In genomic region chr19:49660338-49660961, GRCh38 we compare ENCODE assay signal across 18 cellular contexts. TPM values are rescaled to one million over a fixed set of nuclear protein-coding genes. Genes with fewer than 3 reads are reported as not detected.
A peak's percentile ranks its signal among the peaks of the same experiment; 100 is the strongest.
DNase-seq lines count a peak whose midpoint lies in the region; ATAC-seq and TF ChIP-seq lines count a peak whose summit lies in the region.
"Had no signal": no experiment of that assay in that cellular context is flagged by ENCODE, and none has a peak within 500 bp of the region (broad histone marks: within the 10 kb centered on the region; RNA-seq: fewer than 3 reads in every experiment).

No MANE protein-coding gene starts in this region.

- WGBS in endodermal cell (ENCODE audit: insufficient coverage in 1 of 2, insufficient read length in 1 of 2), 2 experiments: 94 to 95% methylated on average over 7 to 15 of the region's 15 CpGs
- WGBS in aorta, 2 donors: 82 to 83% methylated on average over 15 of the region's 15 CpGs

- no peaks in the 10 kb centered on the region for H3K9me3 ChIP-seq in CD4-positive, alpha-beta memory T cell (ENCODE audit: control insufficient read depth in 1 of 2, low read length in 2 of 2)
- no peaks in the 10 kb centered on the region for H3K9me3 ChIP-seq in effector memory CD4-positive, alpha-beta T cell (ENCODE audit: control insufficient read depth, low read length)
- H3K9me3 ChIP-seq in endodermal cell (ENCODE audit: control insufficient read depth, low read length): peaks cover 10% of the 10 kb centered on the region
- H3K9me3 ChIP-seq in aorta (ENCODE audit: control insufficient read depth, low read length): no peaks in the 10 kb centered on the region
- H3K9me3 ChIP-seq: BE2C had no signal

- no peak overlapping the region for H3K4me3 ChIP-seq in CD4-positive, alpha-beta memory T cell (ENCODE audit: low read length in 2 of 2)
- no peak overlapping the region for H3K4me3 ChIP-seq in effector memory CD4-positive, alpha-beta T cell (ENCODE audit: insufficient read depth, low read depth, low read length, poor library complexity, severe bottlenecking)
- H3K4me3 ChIP-seq in endodermal cell (ENCODE audit: low read length) (no peak overlapping the region), aorta (ENCODE audit: low read length in 2 of 2) (no peak overlapping the region)

- no peak for ATAC-seq in aorta (ENCODE audit: low FRiP score)

- no peak for TF ChIP-seq CTCF in neural crest cell (conservative IDR thresholded peaks at IDR 0.05)
- TF ChIP-seq CTCF in endodermal cell (conservative IDR thresholded peaks at IDR 0.05): no peak
- TF ChIP-seq CTCF in GM10266 (IDR thresholded peaks at IDR 0.05; ENCODE audit: control insufficient read depth, insufficient read depth, low read depth, missing control alignments): no peak

- no peak overlapping the region for H3K9ac ChIP-seq in endodermal cell (ENCODE audit: extremely low read depth, low read length, poor library complexity, severe bottlenecking)

- H3K4me3 Mint-ChIP-seq in activated CD4-positive, alpha-beta T cell treated with anti-CD3 and anti-CD28 coated beads, Interleukin-2, amount 10 ng/mL, durations not matched to agents 7 days and 5 days: no peak overlapping the region
- no peak overlapping the region for H3K4me3 Mint-ChIP-seq in activated CD4-positive, alpha-beta T cell treated with anti-CD3 and anti-CD28 coated beads, Interleukin-2, amount 10 ng/mL, durations not matched to agents 24 days and 14 days
- H3K4me3 Mint-ChIP-seq in CD4-positive, alpha-beta memory T cell: no peak overlapping the region
- H3K4me3 Mint-ChIP-seq in neural crest cell (peak overlapping the region; percentile 61), endodermal cell (no peak overlapping the region)
- H3K4me3 Mint-ChIP-seq: CD8-positive, alpha-beta T cell; HFFc6 had no signal

- POLR2A ChIA-PET in activated CD4-positive, alpha-beta T cell treated with anti-CD3 and anti-CD28 coated beads, Interleukin-2, amount 10 ng/mL, durations not matched to agents 7 days and 5 days (lab: Charles Lee): no interaction called here
- POLR2A ChIA-PET in CD4-positive, alpha-beta memory T cell (lab: Charles Lee; ENCODE audit: partially characterized antibody): interaction anchor here (0.7 to 11.0 kb wide), 6 partner anchors 16 to 80 kb away, joined by 3 to 146 read pairs (median 4); partner anchors contain the start of genes NOSIP, PRMT1, PRRG2 and RRAS

- peak overlapping the region; percentile 46 for H3K27ac Mint-ChIP-seq in activated CD4-positive, alpha-beta T cell treated with anti-CD3 and anti-CD28 coated beads, Interleukin-2, amount 10 ng/mL, durations not matched to agents 7 days and 5 days
- no peak overlapping the region for H3K27ac Mint-ChIP-seq in activated CD4-positive, alpha-beta T cell treated with anti-CD3 and anti-CD28 coated beads, Interleukin-2, amount 10 ng/mL, durations not matched to agents 24 days and 14 days
- H3K27ac Mint-ChIP-seq in CD4-positive, alpha-beta memory T cell: peak overlapping the region in 4 of 7 donors; percentile 46 to 88 (median 63)
- no peak overlapping the region for H3K27ac Mint-ChIP-seq in neural crest cell (ENCODE audit: unreplicated experiment)
- no peak overlapping the region for H3K27ac Mint-ChIP-seq in endodermal cell
- H3K27ac Mint-ChIP-seq: HFFc6 had no signal

- H3K4me1 ChIP-seq in CD4-positive, alpha-beta memory T cell (ENCODE audit: insufficient read depth, low read length): peaks cover 28% of the 10 kb centered on the region
- H3K4me1 ChIP-seq in effector memory CD4-positive, alpha-beta T cell (ENCODE audit: control insufficient read depth, insufficient read depth, low read length, poor library complexity, severe bottlenecking): peaks cover 20% of the 10 kb centered on the region
- no peaks in the 10 kb centered on the region for H3K4me1 ChIP-seq in endodermal cell (ENCODE audit: control insufficient read depth, insufficient read depth, low read length)
- no peaks in the 10 kb centered on the region for H3K4me1 ChIP-seq in aorta (ENCODE audit: control insufficient read depth in 1 of 2, insufficient read depth in 2 of 2, low read length in 2 of 2)
- H3K4me1 ChIP-seq: BE2C had no signal

- intact Hi-C loops in activated CD4-positive, alpha-beta T cell treated with anti-CD3 and anti-CD28 coated beads, Interleukin-2, amount 10 ng/mL, durations not matched to agents 24 days and 14 days (cut with micrococcal nuclease): loop anchor here (10.0 kb wide), 1 partner anchor 1026 kb away; the partner anchor contains the start of gene DBP
- intact Hi-C loops in CD4-positive, alpha-beta memory T cell (cut with micrococcal nuclease): no loop called here
- intact Hi-C loops in aorta (cut with DNase I): no loop called here

- no peaks in the 10 kb centered on the region for H3K27me3 ChIP-seq in CD4-positive, alpha-beta memory T cell (ENCODE audit: insufficient read depth, low read length)
- no peaks in the 10 kb centered on the region for H3K27me3 ChIP-seq in effector memory CD4-positive, alpha-beta T cell (replicated peaks; ENCODE audit: control insufficient read depth, insufficient read depth, low read length, poor library complexity, severe bottlenecking)
- H3K27me3 ChIP-seq in endodermal cell (ENCODE audit: control insufficient read depth, insufficient read depth, low read length, poor library complexity, severe bottlenecking) (no peaks in the 10 kb centered on the region), aorta (ENCODE audit: control insufficient read depth in 1 of 2, insufficient read depth in 2 of 2, low read length in 1 of 2) (no peaks in the 10 kb centered on the region)
- H3K27me3 ChIP-seq: BE2C had no signal

- no peak overlapping the region for H3K27ac ChIP-seq in CD4-positive, alpha-beta memory T cell (ENCODE audit: low read depth, low read length)
- H3K27ac ChIP-seq in effector memory CD4-positive, alpha-beta T cell (ENCODE audit: insufficient read depth, low read length, poor library complexity, severe bottlenecking): peak overlapping the region; percentile 13
- H3K27ac ChIP-seq in endodermal cell (ENCODE audit: low read depth, low read length): no peak overlapping the region
- H3K27ac ChIP-seq in aorta (ENCODE audit: low read depth in 1 of 2, low read length in 2 of 2): no peak overlapping the region

- peaks cover 68% of the 10 kb centered on the region for H3K36me3 ChIP-seq in CD4-positive, alpha-beta memory T cell (ENCODE audit: insufficient read depth, low read length)
- peaks cover 73% of the 10 kb centered on the region for H3K36me3 ChIP-seq in effector memory CD4-positive, alpha-beta T cell (ENCODE audit: control insufficient read depth, insufficient read depth, low read length)
- H3K36me3 ChIP-seq in endodermal cell (ENCODE audit: control insufficient read depth, insufficient read depth, low read length) (peaks cover 70% of the 10 kb centered on the region), aorta (ENCODE audit: control insufficient read depth in 1 of 2, insufficient read depth in 2 of 2, low read length in 1 of 2) (peaks cover 0 to 2% of the 10 kb centered on the region in 2 donors)

- CTCF ChIA-PET in activated CD4-positive, alpha-beta T cell treated with anti-CD3 and anti-CD28 coated beads, Interleukin-2, amount 10 ng/mL, durations not matched to agents 7 days and 5 days (lab: Charles Lee): no interaction called here
- CTCF ChIA-PET in CD4-positive, alpha-beta memory T cell (lab: Charles Lee; ENCODE audit: partially characterized antibody): interaction anchor here (0.6 kb wide), 1 partner anchor 14 kb away, joined by 3 read pairs; no protein-coding TSS in a partner anchor

- H3K9me3 Mint-ChIP-seq in activated CD4-positive, alpha-beta T cell treated with anti-CD3 and anti-CD28 coated beads, Interleukin-2, amount 10 ng/mL, durations not matched to agents 7 days and 5 days: no peaks in the 10 kb centered on the region
- no peaks in the 10 kb centered on the region for H3K9me3 Mint-ChIP-seq in activated CD4-positive, alpha-beta T cell treated with anti-CD3 and anti-CD28 coated beads, Interleukin-2, amount 10 ng/mL, durations not matched to agents 24 days and 14 days
- H3K9me3 Mint-ChIP-seq in CD4-positive, alpha-beta memory T cell: no peaks in the 10 kb centered on the region
- H3K9me3 Mint-ChIP-seq in neural crest cell: no peaks in the 10 kb centered on the region
- peaks cover 9% of the 10 kb centered on the region for H3K9me3 Mint-ChIP-seq in endodermal cell
- H3K9me3 Mint-ChIP-seq: CD8-positive, alpha-beta T cell; HFFc6 had no signal

- peaks cover 21% of the 10 kb centered on the region for H3K4me1 Mint-ChIP-seq in activated CD4-positive, alpha-beta T cell treated with anti-CD3 and anti-CD28 coated beads, Interleukin-2, amount 10 ng/mL, durations not matched to agents 7 days and 5 days
- peaks cover 24% of the 10 kb centered on the region for H3K4me1 Mint-ChIP-seq in activated CD4-positive, alpha-beta T cell treated with anti-CD3 and anti-CD28 coated beads, Interleukin-2, amount 10 ng/mL, durations not matched to agents 24 days and 14 days
- peaks cover 10 to 48% (median 29%) of the 10 kb centered on the region in 4 donors for H3K4me1 Mint-ChIP-seq in CD4-positive, alpha-beta memory T cell
- H3K4me1 Mint-ChIP-seq in neural crest cell (peaks cover 17% of the 10 kb centered on the region), endodermal cell (peaks cover 5% of the 10 kb centered on the region)

- H3K27me3 Mint-ChIP-seq in activated CD4-positive, alpha-beta T cell treated with anti-CD3 and anti-CD28 coated beads, Interleukin-2, amount 10 ng/mL, durations not matched to agents 7 days and 5 days: no peaks in the 10 kb centered on the region
- no peaks in the 10 kb centered on the region for H3K27me3 Mint-ChIP-seq in activated CD4-positive, alpha-beta T cell treated with anti-CD3 and anti-CD28 coated beads, Interleukin-2, amount 10 ng/mL, durations not matched to agents 24 days and 14 days
- no peaks in the 10 kb centered on the region for H3K27me3 Mint-ChIP-seq in CD4-positive, alpha-beta memory T cell
- peaks cover 6% of the 10 kb centered on the region for H3K27me3 Mint-ChIP-seq in neural crest cell (ENCODE audit: low read depth)
- no peaks in the 10 kb centered on the region for H3K27me3 Mint-ChIP-seq in endodermal cell (ENCODE audit: insufficient read depth)

- peaks cover 41% of the 10 kb centered on the region for H3K36me3 Mint-ChIP-seq in activated CD4-positive, alpha-beta T cell treated with anti-CD3 and anti-CD28 coated beads, Interleukin-2, amount 10 ng/mL, durations not matched to agents 7 days and 5 days (ENCODE audit: low read depth)
- peaks cover 47% of the 10 kb centered on the region for H3K36me3 Mint-ChIP-seq in activated CD4-positive, alpha-beta T cell treated with anti-CD3 and anti-CD28 coated beads, Interleukin-2, amount 10 ng/mL, durations not matched to agents 24 days and 14 days (ENCODE audit: low read depth)
- peaks cover 7 to 64% of the 10 kb centered on the region in 2 donors for H3K36me3 Mint-ChIP-seq in CD4-positive, alpha-beta memory T cell
- H3K36me3 Mint-ChIP-seq in neural crest cell (ENCODE audit: low read depth): peaks cover 12% of the 10 kb centered on the region
- peaks cover 70% of the 10 kb centered on the region for H3K36me3 Mint-ChIP-seq in endodermal cell (ENCODE audit: low read depth)

- DNase-seq in activated CD4-positive, alpha-beta T cell treated with anti-CD3 and anti-CD28 coated beads, Interleukin-2, amount 10 ng/mL, durations not matched to agents 7 days and 5 days: no peak
- DNase-seq in activated CD4-positive, alpha-beta T cell treated with anti-CD3 and anti-CD28 coated beads, Interleukin-2, amount 10 ng/mL, durations not matched to agents 24 days and 14 days: no peak
- DNase-seq in CD4-positive, alpha-beta memory T cell: no peak
- DNase-seq in effector memory CD4-positive, alpha-beta T cell: no peak
- DNase-seq in neural crest cell (ENCODE audit: low read depth, low spot score): no peak
- no peak for DNase-seq in endodermal cell
- no peak for DNase-seq in aorta
- no peak for DNase-seq in GM10266 (ENCODE audit: extremely low spot score)
- DNase-seq: KBM-7; NCI-H1105 treated with DMSO at 0.1 percent for 48 hours; NCI-H1694; NCI-H2081 treated with DMSO at 0.1 percent for 48 hours; NCI-H748 treated with DMSO at 0.1 percent for 48 hours; NK-92 treated with Interleukin-12 subunit alpha and Interleukin-12 subunit beta, amount 100 ng/mL, for 24 hours; SIG-M5 had no signal

RNA-seq across cellular contexts. Expression of gene IRF3, which starts 5.2 kb away (rescaled TPM):
- 100 to 1,000 TPM; 157 to 168 TPM for total RNA-seq in activated CD4-positive, alpha-beta T cell treated with anti-CD3 and anti-CD28 coated beads, Interleukin-2, amount 10 ng/mL, durations not matched to agents 7 days and 5 days
- 146 and 151 TPM in 2 replicates for total RNA-seq in activated CD4-positive, alpha-beta T cell treated with anti-CD3 and anti-CD28 coated beads, Interleukin-2, amount 10 ng/mL, durations not matched to agents 24 days and 14 days
- 100 to 1,000 TPM; 366 to 386 TPM for total RNA-seq in CD4-positive, alpha-beta memory T cell
- 10 to 100 TPM; 64.1 to 72.8 TPM for polyA plus RNA-seq in CD4-positive, alpha-beta memory T cell
- 70.0 and 76.0 TPM in 2 replicates for total RNA-seq in neural crest cell
- total RNA-seq in endodermal cell: 100 to 1,000 TPM; 127 to 128 TPM
- polyA plus RNA-seq in endodermal cell (2013, experiment 1 of 2): 58.7 TPM
- 66.6 TPM for polyA plus RNA-seq in endodermal cell (2013, experiment 2 of 2)
- total RNA-seq in aorta: 10 to 100 TPM; 53.7 to 82.7 TPM
- polyA plus RNA-seq in aorta: 100 to 1,000 TPM in 1 of 2 donors, 10 to 100 TPM in 1; 37.8 to 278 TPM

RNA-seq across cellular contexts. Expression of gene BCL2L12, which starts 5.3 kb away (rescaled TPM):
- total RNA-seq in activated CD4-positive, alpha-beta T cell treated with anti-CD3 and anti-CD28 coated beads, Interleukin-2, amount 10 ng/mL, durations not matched to agents 7 days and 5 days: 10 to 100 TPM; 73.9 to 80.7 TPM
- 69.3 and 72.0 TPM in 2 replicates for total RNA-seq in activated CD4-positive, alpha-beta T cell treated with anti-CD3 and anti-CD28 coated beads, Interleukin-2, amount 10 ng/mL, durations not matched to agents 24 days and 14 days
- 10 to 100 TPM; 21.9 to 22.1 TPM for total RNA-seq in CD4-positive, alpha-beta memory T cell
- 10 to 100 TPM; 16.3 to 17.2 TPM for polyA plus RNA-seq in CD4-positive, alpha-beta memory T cell
- total RNA-seq in neural crest cell (92.4 and 99.5 TPM in 2 replicates), endodermal cell (100 to 1,000 TPM in 1 of 2 donors, 10 to 100 TPM in 1; 91.8 to 101 TPM), aorta (10 to 100 TPM in 1 of 2 donors, 1 to 10 TPM in 1; 9.9 to 14.0 TPM)
- 81.0 TPM for polyA plus RNA-seq in endodermal cell (2013, experiment 1 of 2)
- 68.6 TPM for polyA plus RNA-seq in endodermal cell (2013, experiment 2 of 2)
- 10 to 100 TPM in 1 of 2 donors, 1 to 10 TPM in 1; 5.8 to 16.4 TPM for polyA plus RNA-seq in aorta

RNA-seq across cellular contexts. Expression of gene PRMT1, which starts 16.6 kb away (rescaled TPM):
- total RNA-seq in activated CD4-positive, alpha-beta T cell treated with anti-CD3 and anti-CD28 coated beads, Interleukin-2, amount 10 ng/mL, durations not matched to agents 7 days and 5 days: 100 to 1,000 TPM; 125 to 130 TPM
- 510 and 512 TPM in 2 replicates for total RNA-seq in activated CD4-positive, alpha-beta T cell treated with anti-CD3 and anti-CD28 coated beads, Interleukin-2, amount 10 ng/mL, durations not matched to agents 24 days and 14 days
- 10 to 100 TPM; 76.6 to 92.9 TPM for total RNA-seq in CD4-positive, alpha-beta memory T cell
- polyA plus RNA-seq in CD4-positive, alpha-beta memory T cell: 100 to 1,000 TPM; 140 to 213 TPM
- total RNA-seq in neural crest cell: 454 and 470 TPM in 2 replicates
- 100 to 1,000 TPM; 343 to 362 TPM for total RNA-seq in endodermal cell
- 417 TPM for polyA plus RNA-seq in endodermal cell (2013, experiment 1 of 2)
- 408 TPM for polyA plus RNA-seq in endodermal cell (2013, experiment 2 of 2)
- 10 to 100 TPM; 76.5 to 88.3 TPM for total RNA-seq in aorta
- 100 to 1,000 TPM in 1 of 2 donors, 10 to 100 TPM in 1; 68.5 to 110 TPM for polyA plus RNA-seq in aorta

RNA-seq across cellular contexts. Expression of gene SCAF1, which starts 18.4 kb away (rescaled TPM):
- 10 to 100 TPM; 48.1 to 59.9 TPM for total RNA-seq in activated CD4-positive, alpha-beta T cell treated with anti-CD3 and anti-CD28 coated beads, Interleukin-2, amount 10 ng/mL, durations not matched to agents 7 days and 5 days
- 75.0 and 84.9 TPM in 2 replicates for total RNA-seq in activated CD4-positive, alpha-beta T cell treated with anti-CD3 and anti-CD28 coated beads, Interleukin-2, amount 10 ng/mL, durations not matched to agents 24 days and 14 days
- 10 to 100 TPM; 60.5 to 62.7 TPM for total RNA-seq in CD4-positive, alpha-beta memory T cell
- polyA plus RNA-seq in CD4-positive, alpha-beta memory T cell: 1 to 10 TPM in 1 of 2 donors, not detected in 1; 4.0 TPM
- total RNA-seq in neural crest cell (89.6 and 91.9 TPM in 2 replicates), endodermal cell (10 to 100 TPM; 84.8 to 94.5 TPM), aorta (10 to 100 TPM; 53.0 to 54.5 TPM)
- 44.7 TPM for polyA plus RNA-seq in endodermal cell (2013, experiment 1 of 2)
- 40.4 TPM for polyA plus RNA-seq in endodermal cell (2013, experiment 2 of 2)
- polyA plus RNA-seq in aorta: 10 to 100 TPM; 10.1 to 19.0 TPM

RNA-seq across cellular contexts. Expression of gene RRAS, which starts 20.5 kb away (rescaled TPM):
- total RNA-seq in activated CD4-positive, alpha-beta T cell treated with anti-CD3 and anti-CD28 coated beads, Interleukin-2, amount 10 ng/mL, durations not matched to agents 7 days and 5 days: 1 to 10 TPM; 9.0 to 9.5 TPM
- total RNA-seq in activated CD4-positive, alpha-beta T cell treated with anti-CD3 and anti-CD28 coated beads, Interleukin-2, amount 10 ng/mL, durations not matched to agents 24 days and 14 days: 4.1 and 5.0 TPM in 2 replicates
- total RNA-seq in CD4-positive, alpha-beta memory T cell: 10 to 100 TPM; 12.0 to 13.4 TPM
- 10 to 100 TPM; 28.0 to 32.1 TPM for polyA plus RNA-seq in CD4-positive, alpha-beta memory T cell
- total RNA-seq in neural crest cell (1.2 and 2.3 TPM in 2 replicates), endodermal cell (1 to 10 TPM; 5.8 to 7.3 TPM), aorta (100 to 1,000 TPM; 139 to 167 TPM)
- polyA plus RNA-seq in endodermal cell (2013, experiment 1 of 2): 18.7 TPM
- polyA plus RNA-seq in endodermal cell (2013, experiment 2 of 2): 22.4 TPM
- polyA plus RNA-seq in aorta: 100 to 1,000 TPM; 320 to 407 TPM

Comparison
In these comparisons a context has a peak if more than half of its experiments do, and no peak if none do; other contexts are left out.
1. H3K27ac Mint-ChIP-seq: peak in activated CD4-positive, alpha-beta T cell treated with anti-CD3 and anti-CD28 coated beads, Interleukin-2, amount 10 ng/mL, durations not matched to agents 7 days and 5 days (single experiment) and CD4-positive, alpha-beta memory T cell (4 of 7); none in activated CD4-positive, alpha-beta T cell treated with anti-CD3 and anti-CD28 coated beads, Interleukin-2, amount 10 ng/mL, durations not matched to agents 24 days and 14 days (single experiment), neural crest cell (single experiment) and endodermal cell (single experiment).